18 cellular contexts compared by ENCODE assay signal in genomic region chr20:34268145-34268544, GRCh38. TPM values are rescaled to one million over a fixed set of nuclear protein-coding genes. Genes with fewer than 3 reads are reported as not detected.
DNase-seq lines count a peak whose midpoint lies in the region; ATAC-seq and TF ChIP-seq lines count a peak whose summit lies in the region.
"Had no signal": no experiment of that assay in that cellular context is flagged by ENCODE, and none has a peak within 500 bp of the region (broad histone marks: within the 10 kb centered on the region; RNA-seq: fewer than 3 reads in every experiment).

No MANE protein-coding gene starts in this region.

- TF ChIP-seq CTCF in MCF 10A (IDR thresholded peaks at IDR 0.05; ENCODE audit: unreplicated experiment), result no peak
- TF ChIP-seq CTCF in breast epithelium (IDR thresholded peaks at IDR 0.05), result no peak
- TF ChIP-seq CTCF in chondrocyte (IDR thresholded peaks at IDR 0.05), result no peak

- H3K4me3 Mint-ChIP-seq in MCF 10A (ENCODE audit: unreplicated experiment) (no peak overlapping the region), chondrocyte (ENCODE audit: unreplicated experiment) (peak overlapping the region; percentile 34), naive B cell (peak overlapping the region in 6 of 8 donors; percentile 58 to 85 (median 70))

- no peak for DNase-seq in MCF 10A (ENCODE audit: unreplicated experiment)
- DNase-seq in breast epithelium (ENCODE audit: low spot score in 2 of 2), result no peak
- DNase-seq in chondrocyte (ENCODE audit: low spot score), result no peak
- no peak for DNase-seq in naive B cell
- DNase-seq in SK-N-DZ (ENCODE audit: low spot score), result no peak
- DNase-seq: DMS 273 treated with DMSO at 0.1 percent for 48 hours, GDM1, NCI-H1417 treated with DMSO at 0.1 percent for 48 hours, NCI-H2029 treated with DMSO at 0.1 percent for 48 hours, NCI-H748 treated with DMSO at 0.1 percent for 48 hours, RPMI8226 had no signal

- H3K27ac Mint-ChIP-seq in MCF 10A (ENCODE audit: low read depth, unreplicated experiment) (peak overlapping the region; percentile 25), chondrocyte (ENCODE audit: unreplicated experiment) (no peak overlapping the region), naive B cell (peak overlapping the region in 1 of 6 donors; percentile 36)

- CTCF ChIA-PET in MCF 10A (lab: Yijun Ruan, JAX), result no interaction called here

- H3K27me3 Mint-ChIP-seq in MCF 10A (ENCODE audit: insufficient read depth, unreplicated experiment) (no peaks in the 10 kb centered on the region), chondrocyte (ENCODE audit: low read depth) (no peaks in the 10 kb centered on the region), naive B cell (peaks cover 0 to 17% (median 3%) of the 10 kb centered on the region in 3 donors)

- H3K9me3 ChIP-seq in breast epithelium, result no peaks in the 10 kb centered on the region
- H3K9me3 ChIP-seq: BLaER1 treated with 17β-estradiol and CSF1 and Interleukin-3, amounts not matched to agents 10 nM and 100 nM had no signal

- no TSS peak for BruUV-seq in MCF 10A (replicated peaks; lab: Mats Ljungman, UMichigan)

- intact Hi-C loops in MCF 10A (cut with micrococcal nuclease), result no loop called here
- intact Hi-C loops in breast epithelium (cut with DNase I; ENCODE audit: low total_unique reads), result no loop called here

- no peaks in the 10 kb centered on the region for H3K9me3 Mint-ChIP-seq in MCF 10A (ENCODE audit: unreplicated experiment)
- no peaks in the 10 kb centered on the region for H3K9me3 Mint-ChIP-seq in chondrocyte (ENCODE audit: low read depth)
- no peaks in the 10 kb centered on the region for H3K9me3 Mint-ChIP-seq in naive B cell

- POLR2A ChIA-PET in MCF 10A (lab: Yijun Ruan, JAX), result no interaction called here

- no peaks in the 10 kb centered on the region for H3K4me1 Mint-ChIP-seq in MCF 10A (ENCODE audit: insufficient read depth, unreplicated experiment)
- H3K4me1 Mint-ChIP-seq in chondrocyte (ENCODE audit: low read depth), result peaks cover 18% of the 10 kb centered on the region
- peaks cover 3 to 13% (median 9%) of the 10 kb centered on the region in 3 donors for H3K4me1 Mint-ChIP-seq in naive B cell

- no peak overlapping the region for H3K4me3 ChIP-seq in breast epithelium
- H3K4me3 ChIP-seq: K562 had no signal

- H3K36me3 ChIP-seq in breast epithelium, result no peaks in the 10 kb centered on the region

- peaks cover 0 to 5% of the 10 kb centered on the region in 2 donors for H3K4me1 ChIP-seq in breast epithelium

- ATAC-seq in naive B cell (ENCODE audit: low read depth in 2 of 2) (no peak), HG03039 (IDR thresholded peaks at IDR 0.05; ENCODE audit: unreplicated experiment) (no peak), HG03460 (IDR thresholded peaks at IDR 0.05; ENCODE audit: unreplicated experiment) (no peak)
- ATAC-seq: HCT116, K562 had no signal

- no peak overlapping the region for H3K27ac ChIP-seq in breast epithelium
- H3K27ac ChIP-seq: GM23248 had no signal

- no peak for TF ChIP-seq POLR2A in breast epithelium (IDR thresholded peaks at IDR 0.05)

- H3K36me3 Mint-ChIP-seq in MCF 10A (ENCODE audit: insufficient read depth, unreplicated experiment) (peaks cover 8% of the 10 kb centered on the region), chondrocyte (ENCODE audit: low read depth) (peaks cover under 1% of the 10 kb centered on the region), naive B cell (peaks cover 0 to 3% of the 10 kb centered on the region in 2 donors)

- H3K27me3 ChIP-seq in breast epithelium, result no peaks in the 10 kb centered on the region

RNA-seq across cellular contexts. Expression of gene ASIP, which starts 26.9 kb away (rescaled TPM):
- total RNA-seq in MCF 10A (2022) (not detected in 2 replicates), breast epithelium (under 1 TPM in 1 of 3 donors, not detected in 2; 0.96 TPM), chondrocyte (not detected in 3 replicates)
- under 1 TPM in 1 of 6 donors, not detected in 5; 0.82 TPM for polyA plus RNA-seq in naive B cell (ENCODE audit: low read depth in 6 of 6)
- not detected in 2 replicates for polyA plus RNA-seq in SK-N-DZ (2014; cell fraction: cytosol; rRNA removed)
- polyA plus RNA-seq in SK-N-DZ (2014; cell fraction: nucleus; rRNA removed), result not detected in 2 replicates
- total RNA-seq: GM23248, K562, NCI-H460 had no signal
- polyA plus RNA-seq: GM23248, K562 had no signal

RNA-seq across cellular contexts. Expression of gene AHCY, which starts 35.0 kb away (rescaled TPM):
- 101 and 175 TPM in 2 replicates for total RNA-seq in MCF 10A (2022)
- 100 to 1,000 TPM in 1 of 3 donors, 10 to 100 TPM in 2; 66.9 to 105 (median 88.4) TPM for total RNA-seq in breast epithelium
- total RNA-seq in chondrocyte, result 98.0 to 166 TPM (median 162 TPM) in 3 replicates
- polyA plus RNA-seq in naive B cell (ENCODE audit: low read depth in 6 of 6), result 10 to 100 TPM; 32.1 to 46.8 (median 34.5) TPM
- 369 and 395 TPM in 2 replicates for polyA plus RNA-seq in SK-N-DZ (2014; cell fraction: cytosol; rRNA removed)
- polyA plus RNA-seq in SK-N-DZ (2014; cell fraction: nucleus; rRNA removed), result 201 and 232 TPM in 2 replicates
